19 cellular contexts compared by ENCODE assay signal in genomic region chr3:165355316-165355715, GRCh38.
A peak's percentile ranks its signal among the peaks of the same experiment; 100 is the strongest.
DNase-seq lines count a peak whose midpoint lies in the region; ATAC-seq, FAIRE-seq and TF ChIP-seq lines count a peak whose summit lies in the region.
"Had no signal": no experiment of that assay in that cellular context is flagged by ENCODE, and none has a peak within 500 bp of the region (broad histone marks: within the 10 kb centered on the region; RNA-seq: fewer than 3 reads in every experiment).

No MANE protein-coding gene starts in this region.

- SMC1A ChIA-PET in GM12878 (lab: Charles Lee; ENCODE audit: uncharacterized antibody, unreplicated experiment): interaction anchor here (0.8 to 3.1 kb wide), 4 partner anchors 8 to 63 kb away, joined by 3 to 17 read pairs (median 5); no protein-coding TSS in a partner anchor

- peaks cover 3% of the 10 kb centered on the region; the same call in 1 of the 2 replicates for H3K9me3 ChIP-seq in PC-9 (ENCODE audit: insufficient read depth, low read depth)
- no peaks in the 10 kb centered on the region for H3K9me3 ChIP-seq in GM12878 (replicated peaks; ENCODE audit: control insufficient read depth, insufficient read depth, low read length)
- H3K9me3 ChIP-seq in gastroesophageal sphincter: no peaks in the 10 kb centered on the region
- H3K9me3 ChIP-seq: A549 had no signal

- peak overlapping the region; percentile 48; the same call in 1 of the 2 replicates for H3K4me2 ChIP-seq in PC-9
- H3K4me2 ChIP-seq in GM12878 (ENCODE audit: control insufficient read depth, insufficient read depth): no peak overlapping the region
- H3K4me2 ChIP-seq: A549 had no signal

- FAIRE-seq in H54 (lab: Jason Lieb, UNC): peak; percentile 62
- no peak for FAIRE-seq in GM12878 (lab: Jason Lieb, UNC)
- FAIRE-seq: A549, GM12892 had no signal

- RAD21 ChIA-PET in GM12878 (lab: Charles Lee; ENCODE audit: unreplicated experiment): no interaction called here

- H3K79me2 ChIP-seq in ACC112 (ENCODE audit: control insufficient read depth, insufficient read depth, low read length, unreplicated experiment) (no peaks in the 10 kb centered on the region), PC-9 (ENCODE audit: low read depth) (no peaks in the 10 kb centered on the region), GM12878 (ENCODE audit: control insufficient read depth, insufficient read depth, low read length) (no peaks in the 10 kb centered on the region)

- TF ChIP-seq POLR2A in H54 (IDR thresholded peaks at IDR 0.05; ENCODE audit: low read depth, low read length) (no peak), GM12878 (IDR thresholded peaks at IDR 0.05; ENCODE audit: low read depth, low read length) (no peak), gastroesophageal sphincter (IDR thresholded peaks at IDR 0.05) (no peak)

- H3K27me3 ChIP-seq in ACC112 (ENCODE audit: insufficient read depth, low read length) (peaks cover 9% of the 10 kb centered on the region; the same call in 1 of the 2 replicates), PC-9 (ENCODE audit: insufficient read depth, low read depth) (no peaks in the 10 kb centered on the region), GM12878 (replicated peaks in 1 of 2; ENCODE audit: control insufficient read depth in 2 of 2, insufficient read depth in 2 of 2, low read length in 1 of 2) (no peaks in the 10 kb centered on the region), gastroesophageal sphincter (no peaks in the 10 kb centered on the region)

- H3K27ac ChIP-seq in ACC112 (ENCODE audit: low read depth, low read length): no peak overlapping the region
- H3K27ac ChIP-seq in PC-9: no peak overlapping the region
- H3K27ac ChIP-seq in GM12878 (ENCODE audit: control insufficient read depth, insufficient read depth): no peak overlapping the region
- no peak overlapping the region for H3K27ac ChIP-seq in gastroesophageal sphincter
- H3K27ac ChIP-seq: A549, GM23248 had no signal

- no peak for TF ChIP-seq RAD21 in GM12878 (IDR thresholded peaks at IDR 0.05; ENCODE audit: insufficient read depth, low read depth, low read length)

- H2AFZ ChIP-seq in ACC112 (ENCODE audit: low read length, unreplicated experiment) (peak overlapping the region; percentile 32), PC-9 (peak overlapping the region; percentile 92), GM12878 (ENCODE audit: control insufficient read depth, low read depth, low read length) (0 out of 2 replicates have a peak overlapping the region, but pooled peaks have one; percentile 8)
- H2AFZ ChIP-seq: GM23248 had no signal

- POLR2A ChIA-PET in PC-9 (lab: Charles Lee; ENCODE audit: unreplicated experiment) (interaction anchor here (0.6 to 0.7 kb wide), 3 partner anchors 45 to 454 kb away, joined by 3 to 4 read pairs (median 4); no protein-coding TSS in a partner anchor), GM12878 (lab: Charles Lee) (no interaction called here)

- ATAC-seq in GM12878 (peak; percentile 56), gastroesophageal sphincter (no peak)
- ATAC-seq: A549, HCT116 had no signal

- no peaks in the 10 kb centered on the region for H3F3A ChIP-seq in PC-9 (ENCODE audit: insufficient read depth, low read depth)

- H4K20me1 ChIP-seq in PC-9 (ENCODE audit: insufficient read depth): no peaks in the 10 kb centered on the region
- H4K20me1 ChIP-seq in GM12878 (ENCODE audit: control insufficient read depth, insufficient read depth): no peaks in the 10 kb centered on the region

- no peak overlapping the region for H3K9ac ChIP-seq in GM12878 (ENCODE audit: control insufficient read depth, insufficient read depth, low read length)
- H3K9ac ChIP-seq: GM23248 had no signal

- TF ChIP-seq CTCF in PC-9 (conservative IDR thresholded peaks at IDR 0.05) (no peak), GM12878 (IDR thresholded peaks at IDR 0.05 in 2 of 3, conservative IDR thresholded peaks at IDR 0.05 in 1 of 3; ENCODE audit: control insufficient read depth in 2 of 3, extremely low read depth in 1 of 3, insufficient read depth in 1 of 3, low read depth in 3 of 3, low read length in 3 of 3) (no peak), gastroesophageal sphincter (IDR thresholded peaks at IDR 0.05) (no peak)

- CTCF ChIA-PET in PC-9 (lab: Charles Lee) (interaction anchor here (0.6 to 1.2 kb wide), 2 partner anchors 15 to 1308 kb away, joined by 4 to 6 read pairs; no protein-coding TSS in a partner anchor), GM12878 (lab: Yijun Ruan, JAX) (interaction anchor here (0.9 kb wide), 1 partner anchor 9 kb away, joined by 3 read pairs; no protein-coding TSS in a partner anchor)

- H3K9me2 ChIP-seq in PC-9 (ENCODE audit: insufficient read depth): no peaks in the 10 kb centered on the region

- no peak for TF ChIP-seq EP300 in GM12878 (IDR thresholded peaks at IDR 0.05; ENCODE audit: borderline replicate concordance in 1 of 2, control insufficient read depth in 1 of 2, low read depth in 2 of 2, low read length in 2 of 2)
- TF ChIP-seq EP300 in gastroesophageal sphincter (IDR thresholded peaks at IDR 0.05): no peak

- H3K4me1 ChIP-seq in ACC112 (ENCODE audit: control insufficient read depth, insufficient read depth, low read length, unreplicated experiment): no peaks in the 10 kb centered on the region
- H3K4me1 ChIP-seq in PC-9 (replicated peaks; ENCODE audit: insufficient read depth): no peaks in the 10 kb centered on the region
- H3K4me1 ChIP-seq in GM12878 (ENCODE audit: control insufficient read depth, insufficient read depth, low read length): no peaks in the 10 kb centered on the region
- no peaks in the 10 kb centered on the region for H3K4me1 ChIP-seq in gastroesophageal sphincter
- H3K4me1 ChIP-seq: A549 had no signal

- H3K36me3 ChIP-seq in ACC112 (ENCODE audit: insufficient read depth, low read length) (no peaks in the 10 kb centered on the region), PC-9 (ENCODE audit: low read depth) (no peaks in the 10 kb centered on the region), GM12878 (ENCODE audit: control insufficient read depth in 2 of 2, insufficient read depth in 2 of 2, low read length in 1 of 2) (no peaks in the 10 kb centered on the region), gastroesophageal sphincter (no peaks in the 10 kb centered on the region)

- H3K4me3 ChIP-seq in ACC112 (ENCODE audit: low read depth, low read length) (peak overlapping the region; percentile 36; the same call in 1 of the 2 replicates), PC-9 (no peak overlapping the region; the same call in 1 of the 2 replicates), GM12878 (no peak overlapping the region), gastroesophageal sphincter (no peak overlapping the region)
- H3K4me3 ChIP-seq: A549, GM23248 had no signal

- in situ Hi-C loops in GM12878 (cut with MboI): no loop called here

- intact Hi-C loops in PC-9 (cut with micrococcal nuclease; ENCODE audit: unreplicated experiment): loop anchor here (2.0 kb wide), 1 partner anchor 25 kb away; no protein-coding TSS in a partner anchor
- intact Hi-C loops in GM12878 (cut with micrococcal nuclease; ENCODE audit: unreplicated experiment): no loop called here

- DNase-seq in H54 (ENCODE audit: insufficient read length, low spot score) (no peak), PC-9 (no peak), GM12878 (ENCODE audit: low read depth, low spot score) (no peak), hepatic stellate cell (ENCODE audit: low spot score) (no peak), GOT3 (lab: John Stamatoyannopoulos, UW) (no peak)
- DNase-seq: 8988T; C1 segment of cervical spinal cord; Calu3; CD4-positive, alpha-beta memory T cell; COR-L47; DMS79 treated with DMSO at 0.1 percent for 48 hours; GF-D8; GM23248; H9 had no signal

- WGBS in GM12878 (ENCODE audit: insufficient coverage, insufficient replicate concordance, low lambda C conversion rate, missing lambda C conversion rate): 42% methylated on average over 5 of the region's 5 CpGs
- 91 to 92% methylated on average over 5 of the region's 5 CpGs for WGBS in gastroesophageal sphincter (ENCODE audit: low coverage in 1 of 2), 2 donors

- BruUV-seq in PC-9 (replicated peaks; lab: Mats Ljungman, UMichigan) (TSS peak; percentile 12), GM12878 (replicated peaks; lab: Mats Ljungman, UMichigan) (no TSS peak)

TF ChIP-seq in GM12878, 131 proteins besides CTCF, POLR2A, EP300 and RAD21:
- no peak for TF ChIP-seq ZNF274 (IDR thresholded peaks at IDR 0.05; ENCODE audit: insufficient read depth, insufficient read length)

Comparison
In these comparisons a context has a peak if more than half of its experiments do, and no peak if none do; other contexts are left out.
1. H2AFZ ChIP-seq: peak in every context shown above with its lines; median percentile 92 in PC-9; 32 in ACC112; 8 in GM12878.